In genomic region chr6:140541288-140541687, GRCh38 we compare ENCODE assay signal across 18 cellular contexts.
DNase-seq lines count a peak whose midpoint lies in the region; ATAC-seq, FAIRE-seq and TF ChIP-seq lines count a peak whose summit lies in the region.
"Had no signal": no experiment of that assay in that cellular context is flagged by ENCODE, and none has a peak within 500 bp of the region (broad histone marks: within the 10 kb centered on the region; RNA-seq: fewer than 3 reads in every experiment).

No MANE protein-coding gene starts in this region.

- H3K9ac ChIP-seq in HCT116 (ENCODE audit: low read length) (no peak overlapping the region), SK-N-SH (peak overlapping the region; percentile 43)
- H3K9ac ChIP-seq: parathyroid adenoma had no signal

- no peak overlapping the region for H3K27ac ChIP-seq in HCT116 (ENCODE audit: low read depth, low read length)
- peak overlapping the region; percentile 79 to 87 for H3K27ac ChIP-seq in SK-N-SH (ENCODE audit: low read depth in 2 of 2, low read length in 1 of 2)
- H3K27ac ChIP-seq in uterus, result no peak overlapping the region
- H3K27ac ChIP-seq: gastroesophageal sphincter, left lung, parathyroid adenoma, testis had no signal

- peaks cover 34% of the 10 kb centered on the region for H3F3A ChIP-seq in SK-N-SH (replicated peaks; ENCODE audit: insufficient read depth)

- H2AFZ ChIP-seq in HCT116 (ENCODE audit: low read depth, low read length, poor library complexity, severe bottlenecking) (peak overlapping the region; percentile 35), SK-N-SH (ENCODE audit: low read depth) (peak overlapping the region; percentile 82; the same call in 1 of the 2 replicates)
- H2AFZ ChIP-seq: parathyroid adenoma had no signal

- H3K27me3 ChIP-seq in HCT116 (ENCODE audit: insufficient read depth, low read length) (no peaks in the 10 kb centered on the region), SK-N-SH (ENCODE audit: insufficient read depth) (no peaks in the 10 kb centered on the region), uterus (no peaks in the 10 kb centered on the region)
- H3K27me3 ChIP-seq: gastroesophageal sphincter, left lung, testis had no signal

- WGBS in SK-N-SH (ENCODE audit: low lambda C conversion rate), result 15% methylated on average over 7 of the region's 7 CpGs

- no peaks in the 10 kb centered on the region for H3K79me2 ChIP-seq in HCT116 (ENCODE audit: insufficient read depth, low read length)
- H3K79me2 ChIP-seq in SK-N-SH (ENCODE audit: insufficient read depth), result no peaks in the 10 kb centered on the region
- H3K79me2 ChIP-seq: parathyroid adenoma had no signal

- ATAC-seq in HCT116, result no peak
- ATAC-seq in GM19351 (IDR thresholded peaks at IDR 0.05; ENCODE audit: unreplicated experiment), result no peak
- ATAC-seq in HG02970 (IDR thresholded peaks at IDR 0.05; ENCODE audit: low FRiP score, unreplicated experiment), result no peak
- ATAC-seq: gastroesophageal sphincter, left lung had no signal

- TF ChIP-seq CTCF in HCT116 (IDR thresholded peaks at IDR 0.05 in 2 of 3, conservative IDR thresholded peaks at IDR 0.05 in 1 of 3; ENCODE audit: borderline replicate concordance in 1 of 3, insufficient read depth in 1 of 3, low read depth in 2 of 3, low read length in 2 of 3) (no peak), SK-N-SH (IDR thresholded peaks at IDR 0.05) (no peak), retinal pigment epithelial cell (conservative IDR thresholded peaks at IDR 0.05; ENCODE audit: low read depth, low read length) (no peak), uterus (IDR thresholded peaks at IDR 0.05) (no peak)

- CTCF ChIA-PET in HCT116 (lab: Charles Lee) (no interaction called here), SK-N-SH (lab: Yijun Ruan, JAX) (no interaction called here)

- H3K36me3 ChIP-seq in HCT116 (ENCODE audit: control insufficient read depth in 1 of 2, insufficient read depth in 2 of 2, low read length in 2 of 2), result no peaks in the 10 kb centered on the region
- no peaks in the 10 kb centered on the region for H3K36me3 ChIP-seq in SK-N-SH (replicated peaks in 1 of 2; ENCODE audit: control insufficient read depth in 1 of 2, insufficient read depth in 2 of 2, low read length in 1 of 2)
- H3K36me3 ChIP-seq in uterus, result no peaks in the 10 kb centered on the region
- H3K36me3 ChIP-seq: gastroesophageal sphincter, left lung had no signal

- H3K4me1 ChIP-seq in HCT116 (ENCODE audit: control insufficient read depth in 1 of 2, insufficient read depth in 2 of 2, low read length in 2 of 2) (peaks cover 4 to 5% of the 10 kb centered on the region in 2 experiments; a peak in 2 of 4 replicates), SK-N-SH (ENCODE audit: control insufficient read depth in 1 of 2, insufficient read depth in 2 of 2, low read depth in 1 of 2, low read length in 1 of 2) (no peaks in the 10 kb centered on the region; a peak in 2 of 4 replicates), uterus (no peaks in the 10 kb centered on the region)
- H3K4me1 ChIP-seq: left lung, parathyroid adenoma, testis had no signal

- RAD21 ChIA-PET in HCT116 (lab: Charles Lee; ENCODE audit: low non-redundant PET in 1 of 2, low total read pairs in 2 of 2, uncharacterized antibody in 2 of 2, unreplicated experiment in 2 of 2), result no interaction called here

- no peak overlapping the region for H3K4me3 ChIP-seq in HCT116 (replicated peaks in 1 of 2; ENCODE audit: low read depth in 1 of 2, low read length in 2 of 2)
- no peak overlapping the region; a peak in 1 of 4 replicates for H3K4me3 ChIP-seq in SK-N-SH (ENCODE audit: low read depth in 2 of 2, low read length in 1 of 2)
- H3K4me3 ChIP-seq in retinal pigment epithelial cell (ENCODE audit: low read length), result no peak overlapping the region
- no peak overlapping the region for H3K4me3 ChIP-seq in uterus
- H3K4me3 ChIP-seq: gastroesophageal sphincter, left lung, testis had no signal

- H4K20me1 ChIP-seq in HCT116 (ENCODE audit: insufficient read depth) (no peaks in the 10 kb centered on the region), SK-N-SH (ENCODE audit: insufficient read depth) (no peaks in the 10 kb centered on the region)

- intact Hi-C loops in HCT116 (cut with micrococcal nuclease) (no loop called here), uterus (cut with DNase I; ENCODE audit: low total_unique reads) (no loop called here)

- H3K4me2 ChIP-seq in HCT116 (ENCODE audit: low read length) (no peak overlapping the region), SK-N-SH (peak overlapping the region; percentile 56; the same call in 1 of the 2 replicates)

- no peaks in the 10 kb centered on the region for H3K9me2 ChIP-seq in HCT116 (ENCODE audit: insufficient read depth)
- no peaks in the 10 kb centered on the region for H3K9me2 ChIP-seq in SK-N-SH

- no peaks in the 10 kb centered on the region for H3K9me3 ChIP-seq in HCT116 (ENCODE audit: control insufficient read depth in 1 of 2, insufficient read depth in 1 of 2, low read depth in 1 of 2, low read length in 2 of 2)
- no peaks in the 10 kb centered on the region for H3K9me3 ChIP-seq in SK-N-SH
- H3K9me3 ChIP-seq in uterus, result no peaks in the 10 kb centered on the region
- H3K9me3 ChIP-seq: gastroesophageal sphincter, testis had no signal

- TF ChIP-seq RAD21 in HCT116 (IDR thresholded peaks at IDR 0.05; ENCODE audit: low read depth), result no peak
- no peak for TF ChIP-seq RAD21 in SK-N-SH (IDR thresholded peaks at IDR 0.05; ENCODE audit: low read length)

- BruUV-seq in HCT116 (replicated peaks; lab: Mats Ljungman, UMichigan), result no TSS peak

- 0 out of 4 replicates have a peak, but pooled peaks of 1 of the 2 experiments have one; percentile 15 for TF ChIP-seq EP300 in SK-N-SH (IDR thresholded peaks at IDR 0.05; ENCODE audit: borderline replicate concordance in 1 of 2, low read depth in 1 of 2, low read length in 1 of 2)

- no peak for TF ChIP-seq POLR2A in HCT116 (IDR thresholded peaks at IDR 0.05; ENCODE audit: borderline replicate concordance, extremely low read depth, insufficient read depth, insufficient read length)
- no peak for TF ChIP-seq POLR2A in uterus (IDR thresholded peaks at IDR 0.05)
- TF ChIP-seq POLR2A in GM12892 (IDR thresholded peaks at IDR 0.05; ENCODE audit: low read depth, low read length), result no peak

- no peak for DNase-seq in HCT116 (ENCODE audit: low read depth, low spot score)
- DNase-seq in SK-N-SH, result no peak
- peak; percentile 45 for DNase-seq in fibroblast of peridontal ligament (ENCODE audit: extremely low read depth)
- peak; percentile 23 for DNase-seq in retinal pigment epithelial cell (ENCODE audit: low read depth)
- DNase-seq in uterus, result no peak
- DNase-seq in GM12892 (ENCODE audit: insufficient read length), result no peak
- DNase-seq: activated CD8-positive, alpha-beta memory T cell treated with anti-CD3 and anti-CD28 coated beads for 24 hours; GDM1; Kasumi-1; left lung; NCI-H1436; Right ventricle myocardium superior; testis had no signal

- POLR2A ChIA-PET in HCT116 (lab: Charles Lee) (no interaction called here), SK-N-SH (lab: Yijun Ruan, JAX) (no interaction called here)

- FAIRE-seq in GM12892 (lab: Jason Lieb, UNC), result no peak
- FAIRE-seq: H1 had no signal

TF ChIP-seq in HCT116, 20 proteins besides CTCF, POLR2A, EP300 and RAD21 (continues in another document):
- TF ChIP-seq TCF7L2 (IDR thresholded peaks at IDR 0.05; ENCODE audit: borderline replicate concordance, extremely low read depth, insufficient read depth, insufficient read length), result no peak
- no peak for TF ChIP-seq POLR2AphosphoS5 (IDR thresholded peaks at IDR 0.05; ENCODE audit: low read depth, low read length)
- no peak for TF ChIP-seq EZH2 (IDR thresholded peaks at IDR 0.05)
- no peak for TF ChIP-seq FOSL1 (IDR thresholded peaks at IDR 0.05; ENCODE audit: low read depth)
- TF ChIP-seq SIN3A (IDR thresholded peaks at IDR 0.05; ENCODE audit: low read depth), result no peak
- TF ChIP-seq, protein P1, sequence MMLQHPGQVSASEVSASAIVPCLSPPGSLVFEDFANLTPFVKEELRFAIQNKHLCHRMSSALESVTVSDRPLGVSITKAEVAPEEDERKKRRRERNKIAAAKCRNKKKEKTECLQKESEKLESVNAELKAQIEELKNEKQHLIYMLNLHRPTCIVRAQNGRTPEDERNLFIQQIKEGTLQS (IDR thresholded peaks at IDR 0.05), result no peak
- no peak for TF ChIP-seq SRF (IDR thresholded peaks at IDR 0.05; ENCODE audit: low read depth)
- TF ChIP-seq, protein P2, sequence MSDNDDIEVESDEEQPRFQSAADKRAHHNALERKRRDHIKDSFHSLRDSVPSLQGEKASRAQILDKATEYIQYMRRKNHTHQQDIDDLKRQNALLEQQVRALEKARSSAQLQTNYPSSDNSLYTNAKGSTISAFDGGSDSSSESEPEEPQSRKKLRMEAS (IDR thresholded peaks at IDR 0.05), result no peak
- TF ChIP-seq ELF1 (IDR thresholded peaks at IDR 0.05; ENCODE audit: borderline replicate concordance, low read depth), result no peak
- no peak for TF ChIP-seq EGR1 (IDR thresholded peaks at IDR 0.05; ENCODE audit: low read depth)

TF ChIP-seq in SK-N-SH, 30 proteins besides CTCF, POLR2A, EP300 and RAD21:
- TF ChIP-seq TCF12 (IDR thresholded peaks at IDR 0.05) (peak; percentile 80), NFIC (IDR thresholded peaks at IDR 0.05; ENCODE audit: borderline replicate concordance) (peak; percentile 19; the same call in 1 of the 2 replicates), TEAD4 (IDR thresholded peaks at IDR 0.05; ENCODE audit: borderline replicate concordance, insufficient read depth) (0 out of 2 replicates have a peak, but pooled peaks have one; percentile 18), CHD2 (IDR thresholded peaks at IDR 0.05; ENCODE audit: low read length, partially characterized antibody) (no peak), FOSL2 (IDR thresholded peaks at IDR 0.05; ENCODE audit: borderline replicate concordance, low read depth) (peak; percentile 5; the same call in 1 of the 2 replicates)

Comparison
In these comparisons a context has a peak if more than half of its experiments do, and no peak if none do; other contexts are left out.
1. DNase-seq: peak in fibroblast of peridontal ligament (single experiment) and retinal pigment epithelial cell (single experiment); none in HCT116 (single experiment), SK-N-SH (single experiment), uterus (0 of 2) and GM12892 (single experiment).
2. H3K27ac ChIP-seq: peak in SK-N-SH (2 of 2); none in HCT116 (single experiment) and uterus (0 of 2).